Comparison of ENCODE assay signal across 8 cellular contexts in the genomic region with DNA sequence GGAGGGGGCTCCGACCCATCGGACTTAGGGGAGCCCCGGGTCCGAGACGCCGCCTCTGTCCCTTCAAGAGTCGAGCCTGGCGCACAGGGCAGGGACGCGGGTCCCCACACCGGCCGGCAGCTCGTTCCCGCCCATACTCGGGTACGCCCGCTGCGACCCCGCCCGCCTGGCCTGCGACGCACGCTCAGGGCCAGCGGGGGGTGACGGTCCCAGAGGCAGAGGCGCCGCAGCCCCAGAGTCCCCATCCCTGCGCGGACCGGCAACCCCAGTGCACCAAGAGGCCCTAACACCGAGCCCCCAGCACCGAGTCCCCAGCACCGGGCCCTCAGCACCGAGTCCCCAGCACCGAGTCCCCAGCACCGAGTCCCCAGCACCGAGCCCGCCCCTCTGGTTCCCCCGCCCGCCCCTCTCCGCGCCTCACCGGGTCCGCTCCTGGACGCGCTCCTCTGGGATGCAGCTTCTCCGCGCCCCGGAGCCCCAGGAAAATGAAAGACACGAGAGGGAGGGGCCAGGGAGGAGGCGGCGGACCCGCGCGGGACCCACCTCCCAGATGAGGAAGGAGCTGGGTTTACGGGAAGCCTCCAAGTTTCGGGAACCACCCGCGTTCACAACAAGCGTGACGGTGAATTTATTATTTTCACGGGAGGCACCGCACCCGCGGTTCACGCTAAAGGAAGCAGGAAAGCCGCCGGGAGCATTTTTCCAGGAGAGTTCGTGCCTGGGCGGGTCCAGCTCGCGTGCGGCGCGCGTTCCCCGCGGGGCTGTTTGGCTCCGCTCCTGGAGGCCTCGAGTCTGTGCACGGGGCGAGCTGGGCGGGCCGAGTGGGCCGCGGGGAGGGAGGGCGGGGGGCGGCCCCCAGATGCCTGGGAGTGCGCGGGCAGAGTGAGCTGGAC. TPM values are rescaled to one million over a fixed set of nuclear protein-coding genes. Genes with fewer than 3 reads are reported as not detected.
DNase-seq lines count a peak whose midpoint lies in the region; ATAC-seq and TF ChIP-seq lines count a peak whose summit lies in the region.

A gene (minus strand): TSS at position 488 of the 893 bp plus-strand sequence. CDS start 6,526 bp downstream, outside the sequence.

- CTCF ChIA-PET in PC-9 (lab: Charles Lee) = interaction anchor here (0.6 kb wide), 1 partner anchor 92 kb away, joined by 3 read pairs; no protein-coding TSS in a partner anchor

- ATAC-seq in GM21825 (IDR thresholded peaks at IDR 0.05; ENCODE audit: unreplicated experiment) = no peak

- H3K27ac ChIP-seq in DOHH2 (ENCODE audit: low read depth, low read length) (no peak within 1 kb of the TSS), PC-9 (no peak within 1 kb of the TSS), mucosa of rectum (ENCODE audit: low read depth in 2 of 2, low read length in 2 of 2) (peak within 1 kb of the TSS; percentile 79 to 82)
- H3K27ac ChIP-seq in effector memory CD4-positive, alpha-beta T cell (ENCODE audit: insufficient read depth, low read length, poor library complexity, severe bottlenecking) = no peak within 1 kb of the TSS

- H3K9me3 ChIP-seq in DOHH2 (ENCODE audit: control insufficient read depth, insufficient read depth, low read length) (no peaks in the 10 kb centered on the region), PC-9 (ENCODE audit: insufficient read depth, low read depth) (no peaks in the 10 kb centered on the region), mucosa of rectum (ENCODE audit: control insufficient read depth in 2 of 2, low read length in 2 of 2) (no peaks in the 10 kb centered on the region)
- H3K9me3 ChIP-seq in effector memory CD4-positive, alpha-beta T cell (ENCODE audit: control insufficient read depth, low read length) = no peaks in the 10 kb centered on the region

- DNase-seq in PC-9 (peak in 1 of 2 experiments; percentile 29), NCI-H1694 (lab: John Stamatoyannopoulos, UW) (no peak), 8988T (no peak)
- DNase-seq in effector memory CD4-positive, alpha-beta T cell = no peak
- no peak for DNase-seq in stimulated activated naive CD4-positive, alpha-beta T cell treated with Interleukin-2 at 50 U/mL for 16 hours (lab: John Stamatoyannopoulos, UW)

- no TSS peak for BruUV-seq in PC-9 (replicated peaks; lab: Mats Ljungman, UMichigan)

- peaks cover 28% of the 10 kb centered on the region for H3K4me1 ChIP-seq in DOHH2 (ENCODE audit: control insufficient read depth, low read length)
- H3K4me1 ChIP-seq in PC-9 (replicated peaks; ENCODE audit: insufficient read depth) = peaks cover 6% of the 10 kb centered on the region
- H3K4me1 ChIP-seq in effector memory CD4-positive, alpha-beta T cell (ENCODE audit: control insufficient read depth, insufficient read depth, low read length, poor library complexity, severe bottlenecking) = peaks cover 27% of the 10 kb centered on the region
- peaks cover 54 to 65% of the 10 kb centered on the region in 2 donors for H3K4me1 ChIP-seq in mucosa of rectum (ENCODE audit: control insufficient read depth in 2 of 2, insufficient read depth in 2 of 2, low read length in 2 of 2)

- H3K27me3 ChIP-seq in DOHH2 (ENCODE audit: control insufficient read depth, low read length) (peaks cover 75% of the 10 kb centered on the region), PC-9 (ENCODE audit: insufficient read depth, low read depth) (no peaks in the 10 kb centered on the region), mucosa of rectum (ENCODE audit: control insufficient read depth in 2 of 2, insufficient read depth in 2 of 2, low read length in 2 of 2) (peaks cover 4 to 5% of the 10 kb centered on the region in 2 donors)
- H3K27me3 ChIP-seq in effector memory CD4-positive, alpha-beta T cell (replicated peaks; ENCODE audit: control insufficient read depth, insufficient read depth, low read length, poor library complexity, severe bottlenecking) = no peaks in the 10 kb centered on the region

- H3K36me3 ChIP-seq in DOHH2 (ENCODE audit: control insufficient read depth, low read length) (no peaks in the 10 kb centered on the region), PC-9 (ENCODE audit: low read depth) (no peaks in the 10 kb centered on the region), mucosa of rectum (ENCODE audit: control insufficient read depth in 2 of 2, insufficient read depth in 2 of 2, low read length in 2 of 2) (no peaks in the 10 kb centered on the region)
- no peaks in the 10 kb centered on the region for H3K36me3 ChIP-seq in effector memory CD4-positive, alpha-beta T cell (ENCODE audit: control insufficient read depth, insufficient read depth, low read length)

- peak within 1 kb of the TSS; percentile 49 for H3K4me3 ChIP-seq in DOHH2 (ENCODE audit: low read length)
- H3K4me3 ChIP-seq in PC-9 = peak within 1 kb of the TSS; percentile 58
- H3K4me3 ChIP-seq in effector memory CD4-positive, alpha-beta T cell (ENCODE audit: insufficient read depth, low read depth, low read length, poor library complexity, severe bottlenecking) = peak within 1 kb of the TSS; percentile 75
- peak within 1 kb of the TSS; percentile 73 to 77 for H3K4me3 ChIP-seq in mucosa of rectum (ENCODE audit: low read length in 2 of 2)

- peak within 1 kb of the TSS; percentile 66 for H2AFZ ChIP-seq in PC-9

- peaks cover 4% of the 10 kb centered on the region for H3F3A ChIP-seq in DOHH2 (ENCODE audit: control insufficient read depth, insufficient read depth)
- H3F3A ChIP-seq in PC-9 (ENCODE audit: insufficient read depth, low read depth) = no peaks in the 10 kb centered on the region; the same call in 1 of the 2 replicates

- TF ChIP-seq CTCF in DOHH2 (IDR thresholded peaks at IDR 0.05; ENCODE audit: low read depth, low read length, poor library complexity, severe bottlenecking) = no peak
- TF ChIP-seq CTCF in PC-9 (conservative IDR thresholded peaks at IDR 0.05) = no peak

- H3K4me2 ChIP-seq in DOHH2 (ENCODE audit: low read length) (peak within 1 kb of the TSS; percentile 61), PC-9 (peak within 1 kb of the TSS; percentile 96)

- intact Hi-C loops in PC-9 (cut with micrococcal nuclease; ENCODE audit: unreplicated experiment) = loop anchor here (5.0 to 10.0 kb wide), 3 partner anchors 49 to 229 kb away; no protein-coding TSS in a partner anchor

- H3K9me2 ChIP-seq in DOHH2 (replicated peaks; ENCODE audit: control insufficient read depth, low read length) (no peaks in the 10 kb centered on the region), PC-9 (ENCODE audit: insufficient read depth) (no peaks in the 10 kb centered on the region)

- H4K20me1 ChIP-seq in DOHH2 (ENCODE audit: control insufficient read depth, insufficient read depth, low read depth, low read length) (no peaks in the 10 kb centered on the region), PC-9 (ENCODE audit: insufficient read depth) (no peaks in the 10 kb centered on the region)

- peak within 1 kb of the TSS; percentile 74 to 76 for H3K9ac ChIP-seq in mucosa of rectum (ENCODE audit: low read depth in 1 of 2, low read length in 2 of 2)

- POLR2A ChIA-PET in PC-9 (lab: Charles Lee; ENCODE audit: unreplicated experiment) = interaction anchor here (0.6 to 0.7 kb wide), 5 partner anchors 41 to 128 kb away, joined by 3 to 10 read pairs (median 6); no protein-coding TSS in a partner anchor

- H3K79me2 ChIP-seq in DOHH2 (ENCODE audit: control insufficient read depth, low read length) (no peaks in the 10 kb centered on the region), PC-9 (ENCODE audit: low read depth) (no peaks in the 10 kb centered on the region)

RNA-seq across cellular contexts. Expression of the gene that starts here (rescaled TPM):
- 3.6 and 6.3 TPM in 2 replicates for total RNA-seq in PC-9 (2021)

Comparison
In these comparisons a context has a peak if more than half of its experiments do, and no peak if none do; other contexts are left out.
1. H3K27ac ChIP-seq: peak in mucosa of rectum (2 of 2); none in DOHH2 (single experiment), PC-9 (single experiment) and effector memory CD4-positive, alpha-beta T cell (single experiment).
2. Peak in every context shown above with its lines, with median percentiles within 50 percentile points of each other: H3K4me3 ChIP-seq.